25 cellular contexts compared by ENCODE assay signal in genomic region chr3:42688016-42688415, GRCh38. TPM values are rescaled to one million over a fixed set of nuclear protein-coding genes. Genes with fewer than 3 reads are reported as not detected.
DNase-seq lines count a peak whose midpoint lies in the region; ATAC-seq, FAIRE-seq and TF ChIP-seq lines count a peak whose summit lies in the region.
"Had no signal": no experiment of that assay in that cellular context is flagged by ENCODE, and none has a peak within 500 bp of the region (broad histone marks: within the 10 kb centered on the region; RNA-seq: fewer than 3 reads in every experiment).

No MANE protein-coding gene starts in this region.

- TF ChIP-seq CTCF in kidney (IDR thresholded peaks at IDR 0.05; ENCODE audit: borderline replicate concordance, extremely low read depth, insufficient read depth) (no peak), osteoblast (IDR thresholded peaks at IDR 0.05; ENCODE audit: extremely low read depth, low read depth, low read length) (no peak), upper lobe of right lung (IDR thresholded peaks at IDR 0.05) (no peak), breast epithelium (IDR thresholded peaks at IDR 0.05) (no peak)

- no peak overlapping the region for H3K4me2 ChIP-seq in osteoblast (ENCODE audit: insufficient read depth, low read length)
- H3K4me2 ChIP-seq: BLaER1 had no signal

- no peak overlapping the region for H3K9ac ChIP-seq in kidney (ENCODE audit: low read length in 2 of 2)
- H3K9ac ChIP-seq: BLaER1 had no signal

- no peaks in the 10 kb centered on the region for H3K79me2 ChIP-seq in osteoblast (ENCODE audit: insufficient read depth, low read length)

- H3K36me3 ChIP-seq in kidney (ENCODE audit: control insufficient read depth in 1 of 2, insufficient read depth in 2 of 2, low read length in 2 of 2) (no peaks in the 10 kb centered on the region), osteoblast (ENCODE audit: insufficient read depth, low read length) (no peaks in the 10 kb centered on the region), upper lobe of right lung (no peaks in the 10 kb centered on the region), breast epithelium (no peaks in the 10 kb centered on the region)
- H3K36me3 ChIP-seq: BLaER1 had no signal

- H3K27ac ChIP-seq in kidney (ENCODE audit: low read depth in 2 of 2, low read length in 2 of 2) (no peak overlapping the region), osteoblast (ENCODE audit: low read depth, low read length) (no peak overlapping the region), upper lobe of right lung (no peak overlapping the region), breast epithelium (no peak overlapping the region)
- H3K27ac ChIP-seq: BLaER1 had no signal

- ATAC-seq in left cardiac atrium: no peak
- ATAC-seq in Right ventricle myocardium superior (ENCODE audit: poor library complexity): no peak
- no peak for ATAC-seq in upper lobe of right lung
- ATAC-seq: GM12878, Panc1 had no signal

- TF ChIP-seq POLR2A in breast epithelium (IDR thresholded peaks at IDR 0.05): no peak

- peaks cover 0 to 4% of the 10 kb centered on the region in 2 donors for H3K4me1 ChIP-seq in kidney (ENCODE audit: control insufficient read depth in 1 of 2, insufficient read depth in 1 of 2, low read depth in 1 of 2, low read length in 2 of 2)
- peaks cover 2% of the 10 kb centered on the region for H3K4me1 ChIP-seq in osteoblast (ENCODE audit: insufficient read depth, low read length)
- H3K4me1 ChIP-seq in upper lobe of right lung: no peaks in the 10 kb centered on the region
- no peaks in the 10 kb centered on the region for H3K4me1 ChIP-seq in breast epithelium
- H3K4me1 ChIP-seq: Caco-2 had no signal

- peaks cover 31% of the 10 kb centered on the region for H3K27me3 ChIP-seq in osteoblast (ENCODE audit: insufficient read depth, low read length)
- peaks cover 8% of the 10 kb centered on the region for H3K27me3 ChIP-seq in upper lobe of right lung
- H3K27me3 ChIP-seq in breast epithelium: no peaks in the 10 kb centered on the region
- H3K27me3 ChIP-seq: BLaER1 had no signal

- H3K4me3 ChIP-seq in kidney (ENCODE audit: low read length in 2 of 2) (no peak overlapping the region), osteoblast (ENCODE audit: insufficient read depth, low read length) (no peak overlapping the region), upper lobe of right lung (no peak overlapping the region), breast epithelium (no peak overlapping the region)
- H3K4me3 ChIP-seq: BLaER1, GM12878 had no signal

- intact Hi-C loops in left cardiac atrium (cut with DNase I): no loop called here
- intact Hi-C loops in Right ventricle myocardium superior (cut with DNase I): no loop called here
- intact Hi-C loops in kidney (cut with DNase I): no loop called here
- intact Hi-C loops in upper lobe of right lung (cut with DNase I): no loop called here
- intact Hi-C loops in breast epithelium (cut with DNase I; ENCODE audit: low total_unique reads): no loop called here

- no peak overlapping the region for H2AFZ ChIP-seq in osteoblast (ENCODE audit: low read length)

- FAIRE-seq in kidney (lab: Jason Lieb, UNC): no peak
- FAIRE-seq: GM12878 had no signal

- DNase-seq in left cardiac atrium (peak; percentile 17), Right ventricle myocardium superior (no peak), kidney (peak; percentile 57), osteoblast (ENCODE audit: insufficient read length, low spot score, missing footprints) (peak; percentile 53), upper lobe of right lung (peak; percentile 51), NCI-H748 treated with DMSO at 0.1 percent for 48 hours (lab: John Stamatoyannopoulos, UW) (no peak), breast epithelium (ENCODE audit: low spot score in 2 of 2) (no peak), AG20443 (ENCODE audit: low spot score) (no peak)
- DNase-seq: CD4-positive, alpha-beta memory T cell; DMS 273 treated with DMSO at 0.1 percent for 48 hours; DND-41; H9; HFFc6; Kasumi-1; NCI-H1694; NCI-H2081; NCI-H2171; NCI-H345; NCI-H524; NCI-H82 had no signal

- H3K9me3 ChIP-seq in kidney (ENCODE audit: control insufficient read depth in 1 of 2, low read length in 2 of 2): no peaks in the 10 kb centered on the region
- H3K9me3 ChIP-seq in osteoblast (ENCODE audit: low read depth, low read length): no peaks in the 10 kb centered on the region
- no peaks in the 10 kb centered on the region for H3K9me3 ChIP-seq in upper lobe of right lung
- H3K9me3 ChIP-seq in breast epithelium: no peaks in the 10 kb centered on the region
- H3K9me3 ChIP-seq: BLaER1, Caco-2 had no signal

- no peaks in the 10 kb centered on the region for H4K20me1 ChIP-seq in osteoblast (ENCODE audit: insufficient read depth, low read length)
- H4K20me1 ChIP-seq: BLaER1 had no signal

RNA-seq across cellular contexts. Expression of gene KLHL40, which starts 2.7 kb away (rescaled TPM):
- total RNA-seq in left cardiac atrium (under 1 TPM in 1 of 2 donors, not detected in 1; 0.86 TPM), Right ventricle myocardium superior (0.11 TPM), kidney (not detected), osteoblast (not detected in 2 replicates), upper lobe of right lung (not detected), breast epithelium (not detected)
- not detected for polyA plus RNA-seq in kidney (ENCODE audit: insufficient read depth, low read depth, low replicate concordance)
- total RNA-seq: Caco-2; CD4-positive, alpha-beta memory T cell; GM12878; H9; HFFc6; MCF 10A had no signal
- polyA plus RNA-seq: CD4-positive, alpha-beta memory T cell; GM12878 had no signal

RNA-seq across cellular contexts. Expression of gene HHATL, which starts 14.6 kb away (rescaled TPM):
- total RNA-seq in left cardiac atrium (100 to 1,000 TPM; 431 to 706 TPM), Right ventricle myocardium superior (486 TPM), kidney (not detected), osteoblast (not detected in 2 replicates), upper lobe of right lung (not detected), breast epithelium (1 to 10 TPM in 1 of 3 donors, under 1 TPM in 1, not detected in 1; 0.32 to 1.6 TPM)
- not detected for polyA plus RNA-seq in kidney (ENCODE audit: insufficient read depth, low read depth, low replicate concordance)
- total RNA-seq: Caco-2; CD4-positive, alpha-beta memory T cell; GM12878; HFFc6; MCF 10A had no signal
- polyA plus RNA-seq: CD4-positive, alpha-beta memory T cell; GM12878 had no signal

RNA-seq across cellular contexts. Expression of gene ZBTB47, which starts 34.5 kb away (rescaled TPM):
- total RNA-seq in left cardiac atrium (100 to 1,000 TPM in 1 of 2 donors, 10 to 100 TPM in 1; 68.5 to 108 TPM), Right ventricle myocardium superior (82.3 TPM), kidney (26.6 TPM), osteoblast (39.2 and 41.3 TPM in 2 replicates), upper lobe of right lung (28.1 TPM), breast epithelium (10 to 100 TPM; 18.0 to 61.8 (median 45.2) TPM)
- 7.8 TPM for polyA plus RNA-seq in kidney (ENCODE audit: insufficient read depth, low read depth, low replicate concordance)
- polyA plus RNA-seq: CD4-positive, alpha-beta memory T cell had no signal

Comparison
In these comparisons a context has a peak if more than half of its experiments do, and no peak if none do; other contexts are left out.
1. DNase-seq: peak in left cardiac atrium (single experiment), kidney (single experiment), osteoblast (single experiment) and upper lobe of right lung (single experiment); none in Right ventricle myocardium superior (single experiment), NCI-H748 treated with DMSO at 0.1 percent for 48 hours (single experiment), breast epithelium (0 of 2) and AG20443 (single experiment).
2. RNA of gene HHATL, which starts 14.6 kb away (total RNA-seq): 431 to 706 TPM in left cardiac atrium and 486 TPM in Right ventricle myocardium superior (single experiment); not detected in upper lobe of right lung (single experiment), 0.32 to 1.6 TPM in breast epithelium, not detected in kidney (single experiment) and not detected in osteoblast; every median in the first group is over 100 times any median in the second.